Comparison of ENCODE assay signal across 1 cellular context in the genomic region with DNA sequence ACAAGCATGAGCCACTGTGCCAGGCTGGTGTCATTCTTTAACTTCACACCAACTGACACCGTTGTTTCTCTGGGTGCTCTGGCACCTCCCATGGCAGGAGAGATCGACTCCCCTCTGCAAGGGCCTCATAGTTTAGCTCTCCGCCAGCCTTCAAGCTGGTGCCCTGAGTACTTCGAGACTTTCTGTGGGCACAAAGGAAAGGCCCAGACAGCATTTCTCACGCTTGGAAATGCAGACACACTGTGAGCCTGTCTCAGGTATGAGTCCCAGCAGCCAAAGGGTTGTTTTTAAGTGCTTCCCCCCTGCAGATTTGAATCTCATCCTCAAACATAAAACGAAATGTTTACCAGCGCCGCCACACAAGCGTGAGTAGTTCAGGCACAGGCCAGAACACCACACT.
TF ChIP-seq lines count a peak whose summit lies in the region.

No MANE protein-coding gene starts in this region.

TF ChIP-seq in SK-N-SH, 30 proteins besides CTCF, POLR2A, EP300 and RAD21:
- TF ChIP-seq RFX5 (IDR thresholded peaks at IDR 0.05; ENCODE audit: low read length) = no peak
- TF ChIP-seq, protein P1, sequence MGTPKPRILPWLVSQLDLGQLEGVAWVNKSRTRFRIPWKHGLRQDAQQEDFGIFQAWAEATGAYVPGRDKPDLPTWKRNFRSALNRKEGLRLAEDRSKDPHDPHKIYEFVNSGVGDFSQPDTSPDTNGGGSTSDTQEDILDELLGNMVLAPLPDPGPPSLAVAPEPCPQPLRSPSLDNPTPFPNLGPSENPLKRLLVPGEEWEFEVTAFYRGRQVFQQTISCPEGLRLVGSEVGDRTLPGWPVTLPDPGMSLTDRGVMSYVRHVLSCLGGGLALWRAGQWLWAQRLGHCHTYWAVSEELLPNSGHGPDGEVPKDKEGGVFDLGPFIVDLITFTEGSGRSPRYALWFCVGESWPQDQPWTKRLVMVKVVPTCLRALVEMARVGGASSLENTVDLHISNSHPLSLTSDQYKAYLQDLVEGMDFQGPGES (IDR thresholded peaks at IDR 0.05; ENCODE audit: low read depth, low read length) = no peak
- TF ChIP-seq CHD2 (IDR thresholded peaks at IDR 0.05; ENCODE audit: low read length, partially characterized antibody) = no peak
